In genomic region chr2:194562329-194562728, GRCh38 we compare ENCODE assay signal across 8 cellular contexts.
"Had no signal": no experiment of that assay in that cellular context is flagged by ENCODE, and none has a peak within 500 bp of the region (broad histone marks: within the 10 kb centered on the region; RNA-seq: fewer than 3 reads in every experiment).

No MANE protein-coding gene starts in this region.

- H3K4me3 ChIP-seq: GM12878 had no signal

- DNase-seq: GDM1, GF-D8 had no signal

- FAIRE-seq: G401.6, GM12878, GM12891, GM12892, GM18507, GM19239 had no signal

- ATAC-seq: GM12878 had no signal
